12 cellular contexts compared by ENCODE assay signal in genomic region chr1:167617950-167618269, GRCh38. TPM values are rescaled to one million over a fixed set of nuclear protein-coding genes. Genes with fewer than 3 reads are reported as not detected.
DNase-seq lines count a peak whose midpoint lies in the region; ATAC-seq, FAIRE-seq and TF ChIP-seq lines count a peak whose summit lies in the region.
"Had no signal": no experiment of that assay in that cellular context is flagged by ENCODE, and none has a peak within 500 bp of the region (broad histone marks: within the 10 kb centered on the region; RNA-seq: fewer than 3 reads in every experiment).

No MANE protein-coding gene starts in this region.

- POLR2A ChIA-PET in CD8-positive, alpha-beta T cell (lab: Charles Lee), result interaction anchor here (3.9 to 7.7 kb wide), 2 partner anchors 13 to 20 kb away, joined by 13 to 86 read pairs; partner anchors contain the start of gene RCSD1

- H3K4me1 ChIP-seq in CD8-positive, alpha-beta T cell (ENCODE audit: insufficient read depth, low read length), result peaks cover 39% of the 10 kb centered on the region
- H3K4me1 ChIP-seq in Loucy (ENCODE audit: insufficient read depth, low read length, poor library complexity, severe bottlenecking) (peaks cover 51% of the 10 kb centered on the region), breast epithelium (no peaks in the 10 kb centered on the region), neural progenitor cell (peaks cover 12% of the 10 kb centered on the region), foreskin keratinocyte (peaks cover 10% of the 10 kb centered on the region)

- H3K27ac ChIP-seq in CD8-positive, alpha-beta T cell (ENCODE audit: low read depth, low read length), result peak overlapping the region; percentile 9
- H3K27ac ChIP-seq in breast epithelium (peak overlapping the region; percentile 21 to 75), neural progenitor cell (no peak overlapping the region), foreskin keratinocyte (no peak overlapping the region)
- H3K27ac ChIP-seq: SK-N-MC had no signal

- CTCF ChIA-PET in CD8-positive, alpha-beta T cell (lab: Charles Lee), result interaction anchor here (1.0 to 3.9 kb wide), 9 partner anchors 9 to 97 kb away, joined by 3 to 31 read pairs (median 7); no protein-coding TSS in a partner anchor

- H3F3A ChIP-seq in Loucy (ENCODE audit: low read depth) (peaks cover 21% of the 10 kb centered on the region; the same call in 1 of the 2 replicates), neural progenitor cell (ENCODE audit: low read depth) (no peaks in the 10 kb centered on the region)

- no peaks in the 10 kb centered on the region for H3K79me2 ChIP-seq in Loucy (ENCODE audit: insufficient read depth, low read length)
- H3K79me2 ChIP-seq in neural progenitor cell (ENCODE audit: low read depth), result no peaks in the 10 kb centered on the region

- H3K27ac Mint-ChIP-seq in CD8-positive, alpha-beta T cell, result peak overlapping the region; percentile 92
- H3K27ac Mint-ChIP-seq in neural progenitor cell, result no peak overlapping the region

- DNase-seq in CD8-positive, alpha-beta T cell, result no peak
- DNase-seq in breast epithelium (ENCODE audit: low spot score in 2 of 2) (no peak), neural progenitor cell (ENCODE audit: low spot score) (no peak), HTR-8/SVneo (ENCODE audit: insufficient read length, low spot score) (no peak), GDM1 (lab: John Stamatoyannopoulos, UW) (no peak), foreskin keratinocyte (no peak), NCI-H2107 (lab: John Stamatoyannopoulos, UW) (no peak)
- DNase-seq: activated CD8-positive, alpha-beta memory T cell treated with anti-CD3 and anti-CD28 coated beads for 24 hours had no signal

- no peaks in the 10 kb centered on the region for H3K9me3 ChIP-seq in CD8-positive, alpha-beta T cell (ENCODE audit: low read length)
- peaks cover 14% of the 10 kb centered on the region for H3K9me3 ChIP-seq in Loucy (ENCODE audit: insufficient read depth, low read depth, low read length)
- no peaks in the 10 kb centered on the region for H3K9me3 ChIP-seq in breast epithelium
- H3K9me3 ChIP-seq in neural progenitor cell (ENCODE audit: low read depth), result peaks cover 7% of the 10 kb centered on the region

- no peak overlapping the region for H3K4me3 ChIP-seq in CD8-positive, alpha-beta T cell (ENCODE audit: low read depth, low read length)
- H3K4me3 ChIP-seq in Loucy (ENCODE audit: low read length, poor library complexity, severe bottlenecking) (peak overlapping the region; percentile 67), breast epithelium (peak overlapping the region in 1 of 3 donors; percentile 37), neural progenitor cell (no peak overlapping the region)
- H3K4me3 ChIP-seq: SK-N-MC had no signal

- H3K27me3 ChIP-seq in CD8-positive, alpha-beta T cell (ENCODE audit: insufficient read depth, low read length), result no peaks in the 10 kb centered on the region
- H3K27me3 ChIP-seq in Loucy (ENCODE audit: insufficient read depth, low read length, poor library complexity, severe bottlenecking) (no peaks in the 10 kb centered on the region), breast epithelium (no peaks in the 10 kb centered on the region), neural progenitor cell (no peaks in the 10 kb centered on the region), foreskin keratinocyte (no peaks in the 10 kb centered on the region)

- no peaks in the 10 kb centered on the region for H3K36me3 Mint-ChIP-seq in CD8-positive, alpha-beta T cell
- H3K36me3 Mint-ChIP-seq in neural progenitor cell, result peaks cover 3% of the 10 kb centered on the region

- no peak for TF ChIP-seq CTCF in CD8-positive, alpha-beta T cell (IDR thresholded peaks at IDR 0.05)
- TF ChIP-seq CTCF in Loucy (conservative IDR thresholded peaks at IDR 0.05; ENCODE audit: low read length) (no peak), breast epithelium (IDR thresholded peaks at IDR 0.05) (no peak), neural progenitor cell (IDR thresholded peaks at IDR 0.05) (no peak), foreskin keratinocyte (conservative IDR thresholded peaks at IDR 0.05) (no peak)

- H3K9me2 ChIP-seq in Loucy (replicated peaks; ENCODE audit: low read depth, low read length), result no peaks in the 10 kb centered on the region

- no peaks in the 10 kb centered on the region for H3K9me3 Mint-ChIP-seq in CD8-positive, alpha-beta T cell
- H3K9me3 Mint-ChIP-seq in neural progenitor cell, result peaks cover 15% of the 10 kb centered on the region

- no peaks in the 10 kb centered on the region for H4K20me1 ChIP-seq in Loucy (ENCODE audit: insufficient read depth, low read length, poor library complexity, severe bottlenecking)
- H4K20me1 ChIP-seq in neural progenitor cell (ENCODE audit: low read depth), result no peaks in the 10 kb centered on the region

- intact Hi-C loops in CD8-positive, alpha-beta T cell (cut with DNase I, micrococcal nuclease), result loop anchor here in 1 of 2 experiments (2.0 kb wide), 2 partner anchors 15 kb away; no protein-coding TSS in a partner anchor
- intact Hi-C loops in breast epithelium (cut with DNase I; ENCODE audit: low total_unique reads), result no loop called here

- H3K9ac ChIP-seq in Loucy (ENCODE audit: low read depth, low read length, poor library complexity, severe bottlenecking), result peak overlapping the region; percentile 75
- no peak overlapping the region for H3K9ac ChIP-seq in neural progenitor cell

- H3K4me1 Mint-ChIP-seq in CD8-positive, alpha-beta T cell (ENCODE audit: low read depth), result peaks cover 61% of the 10 kb centered on the region
- H3K4me1 Mint-ChIP-seq in neural progenitor cell, result peaks cover 31% of the 10 kb centered on the region

- H3K36me3 ChIP-seq in CD8-positive, alpha-beta T cell (ENCODE audit: insufficient read depth, low read length), result no peaks in the 10 kb centered on the region
- no peaks in the 10 kb centered on the region; the same call in 1 of the 2 replicates for H3K36me3 ChIP-seq in Loucy (ENCODE audit: insufficient read depth, low read length)
- no peaks in the 10 kb centered on the region for H3K36me3 ChIP-seq in breast epithelium
- no peaks in the 10 kb centered on the region for H3K36me3 ChIP-seq in neural progenitor cell

- H3K4me2 ChIP-seq in Loucy (ENCODE audit: low read depth, low read length, poor library complexity, severe bottlenecking) (peak overlapping the region; percentile 79), neural progenitor cell (no peak overlapping the region)

- no peaks in the 10 kb centered on the region for H3K27me3 Mint-ChIP-seq in CD8-positive, alpha-beta T cell (ENCODE audit: low read depth)
- peaks cover 5% of the 10 kb centered on the region for H3K27me3 Mint-ChIP-seq in neural progenitor cell (ENCODE audit: insufficient read depth, low read depth)

- ATAC-seq in CD8-positive, alpha-beta T cell, result no peak
- ATAC-seq in foreskin keratinocyte, result no peak

- H2AFZ ChIP-seq in Loucy (ENCODE audit: low read length) (no peak overlapping the region), neural progenitor cell (replicated peaks) (peak overlapping the region; percentile 43)

- peak overlapping the region; percentile 60 for H3K4me3 Mint-ChIP-seq in CD8-positive, alpha-beta T cell
- H3K4me3 Mint-ChIP-seq in neural progenitor cell, result no peak overlapping the region

- no peak for FAIRE-seq in HTR-8/SVneo (lab: Jason Lieb, UNC)
- FAIRE-seq: bronchial epithelial cell had no signal

- no peak for TF ChIP-seq POLR2A in breast epithelium (IDR thresholded peaks at IDR 0.05)

RNA-seq across cellular contexts. Expression of gene RCSD1, which starts 12.1 kb away (rescaled TPM):
- 10 to 100 TPM; 42.4 to 44.3 TPM for total RNA-seq in CD8-positive, alpha-beta T cell
- total RNA-seq in breast epithelium (10 to 100 TPM; 11.5 to 29.0 (median 12.0) TPM), neural progenitor cell (ENCODE audit: low replicate concordance) (0.06 TPM in 2 replicates), foreskin keratinocyte (0.04 TPM in 1 of 2 replicates, not detected in the other)
- 0.02 and 0.03 TPM in 2 replicates for polyA plus RNA-seq in foreskin keratinocyte
- total RNA-seq: NCI-H460 had no signal

Comparison
In these comparisons a context has a peak if more than half of its experiments do, and no peak if none do; other contexts are left out.
1. H3K27ac ChIP-seq: peak in CD8-positive, alpha-beta T cell (single experiment) and breast epithelium (2 of 2); none in neural progenitor cell (single experiment) and foreskin keratinocyte (single experiment).
2. RNA of gene RCSD1, which starts 12.1 kb away (total RNA-seq): 42.4 to 44.3 TPM in CD8-positive, alpha-beta T cell and 11.5 to 29.0 TPM in breast epithelium; 0.06 TPM in neural progenitor cell and 0.04 TPM in foreskin keratinocyte; every median in the first group is over 10 times any median in the second.